Comparison of ENCODE assay signal across 8 cellular contexts in genomic region chr17:49315551-49315951, GRCh38. TPM values are rescaled to one million over a fixed set of nuclear protein-coding genes. Genes with fewer than 3 reads are reported as not detected.
A peak's percentile ranks its signal among the peaks of the same experiment; 100 is the strongest.
DNase-seq lines count a peak whose midpoint lies in the region; ATAC-seq and TF ChIP-seq lines count a peak whose summit lies in the region.

No MANE protein-coding gene starts in this region.

- H3K18ac ChIP-seq in neuronal stem cell (ENCODE audit: low read length): no peak overlapping the region

- DNase-seq in activated gamma-delta T cell treated with Interleukin-2 at 50 U/mL for 16 hours (peak; percentile 80), activated gamma-delta T cell (lab: John Stamatoyannopoulos, UW) (no peak), Kasumi-1 (lab: John Stamatoyannopoulos, UW) (peak; percentile 92 to 95), RWPE2 (ENCODE audit: low spot score) (peak; percentile 79), fibroblast of the aortic adventitia (ENCODE audit: low read depth) (peak; percentile 92), neuronal stem cell (ENCODE audit: low spot score) (peak; percentile 32), stomach (peak; percentile 78)
- peak; percentile 64 for DNase-seq in activated T-helper 2 cell treated with anti-CD3 and anti-CD28 coated beads, Interferon-gamma antibody, Interleukin-2, Interleukin-4, amounts not matched to agents 10 μg/mL and 5 μg/mL and 100 μg/mL, durations not matched to agents 14 hours and 24 hours and 36 hours (ENCODE audit: low spot score)

- no peak overlapping the region for H4K91ac ChIP-seq in neuronal stem cell (ENCODE audit: low read depth, low read length, poor library complexity)

- TF ChIP-seq POLR2A in stomach (IDR thresholded peaks at IDR 0.05): no peak

- no peak overlapping the region for H3K27ac ChIP-seq in RWPE2 (ENCODE audit: poor library complexity, severe bottlenecking)
- no peak overlapping the region for H3K27ac ChIP-seq in neuronal stem cell (replicated peaks; ENCODE audit: low read length)
- peak overlapping the region in 1 of 5 donors; percentile 10 for H3K27ac ChIP-seq in stomach

- H3K36me3 Mint-ChIP-seq in activated T-helper 2 cell treated with anti-CD3 and anti-CD28 coated beads, Interferon-gamma antibody, Interleukin-2, Interleukin-4, amounts not matched to agents 10 μg/mL and 5 μg/mL and 100 μg/mL, durations not matched to agents 14 hours and 24 hours and 36 hours (ENCODE audit: low read depth): peaks cover 17% of the 10 kb centered on the region

- no peak overlapping the region for H3K4me3 ChIP-seq in RWPE2 (ENCODE audit: severe bottlenecking)
- H3K4me3 ChIP-seq in fibroblast of the aortic adventitia (ENCODE audit: low read depth, low read length): no peak overlapping the region
- H3K4me3 ChIP-seq in neuronal stem cell (ENCODE audit: low read length in 2 of 2): no peak overlapping the region
- no peak overlapping the region for H3K4me3 ChIP-seq in stomach

- no peak overlapping the region for H3K27ac Mint-ChIP-seq in activated T-helper 2 cell treated with anti-CD3 and anti-CD28 coated beads, Interferon-gamma antibody, Interleukin-2, Interleukin-4, amounts not matched to agents 10 μg/mL and 5 μg/mL and 100 μg/mL, durations not matched to agents 14 hours and 24 hours and 36 hours

- WGBS in neuronal stem cell (ENCODE audit: extremely low coverage in 2 of 2, insufficient read length in 2 of 2, insufficient replicate concordance in 1 of 2), 2 donors: no CpG with 5 or more reads among the region's 4 CpGs
- 0 to 4% (median 2%) methylated on average over 4 of the region's 4 CpGs for WGBS in stomach, 5 donors

- peaks cover 1% of the 10 kb centered on the region for H3K79me1 ChIP-seq in neuronal stem cell (ENCODE audit: low read depth, low read length)

- no peak overlapping the region for H2BK5ac ChIP-seq in neuronal stem cell (ENCODE audit: low read length)

- no peak overlapping the region for H2BK15ac ChIP-seq in neuronal stem cell (ENCODE audit: low read length)

- peak; percentile 96 for TF ChIP-seq CTCF in RWPE2 (IDR thresholded peaks at IDR 0.05; ENCODE audit: poor library complexity, severe bottlenecking)
- TF ChIP-seq CTCF in fibroblast of the aortic adventitia (IDR thresholded peaks at IDR 0.05; ENCODE audit: insufficient read depth, low read length): peak; percentile 81
- TF ChIP-seq CTCF in stomach (IDR thresholded peaks at IDR 0.05): peak in 5 of 7 experiments; percentile 47 to 92 (median 73)

- H3K4ac ChIP-seq in neuronal stem cell (ENCODE audit: low read length): no peak overlapping the region

- ATAC-seq in RWPE2 (ENCODE audit: low read depth): peak; percentile 100

- H4K8ac ChIP-seq in neuronal stem cell (ENCODE audit: low read depth, low read length): no peak overlapping the region

- H2AFZ ChIP-seq in neuronal stem cell (ENCODE audit: low read length): no peak overlapping the region

- H3K9ac ChIP-seq in neuronal stem cell (ENCODE audit: low read depth, low read length, poor library complexity): no peak overlapping the region

- H3K4me1 Mint-ChIP-seq in activated T-helper 2 cell treated with anti-CD3 and anti-CD28 coated beads, Interferon-gamma antibody, Interleukin-2, Interleukin-4, amounts not matched to agents 10 μg/mL and 5 μg/mL and 100 μg/mL, durations not matched to agents 14 hours and 24 hours and 36 hours (ENCODE audit: low read depth): peaks cover 18% of the 10 kb centered on the region

- no peak for TF ChIP-seq EP300 in stomach (IDR thresholded peaks at IDR 0.05)

- H3K4me1 ChIP-seq in RWPE2 (ENCODE audit: insufficient read depth, poor library complexity, severe bottlenecking): peaks cover 5% of the 10 kb centered on the region
- H3K4me1 ChIP-seq in neuronal stem cell (ENCODE audit: control insufficient read depth in 2 of 2, insufficient read depth in 1 of 2, low read depth in 1 of 2, low read length in 2 of 2): no peaks in the 10 kb centered on the region
- H3K4me1 ChIP-seq in stomach: peaks cover 9 to 36% (median 19%) of the 10 kb centered on the region in 4 donors

- H3K9me3 Mint-ChIP-seq in activated T-helper 2 cell treated with anti-CD3 and anti-CD28 coated beads, Interferon-gamma antibody, Interleukin-2, Interleukin-4, amounts not matched to agents 10 μg/mL and 5 μg/mL and 100 μg/mL, durations not matched to agents 14 hours and 24 hours and 36 hours: no peaks in the 10 kb centered on the region

- H3K4me2 ChIP-seq in neuronal stem cell (ENCODE audit: insufficient read depth, low read length, poor library complexity, severe bottlenecking): no peak overlapping the region

- no peak overlapping the region for H3K4me3 Mint-ChIP-seq in activated T-helper 2 cell treated with anti-CD3 and anti-CD28 coated beads, Interferon-gamma antibody, Interleukin-2, Interleukin-4, amounts not matched to agents 10 μg/mL and 5 μg/mL and 100 μg/mL, durations not matched to agents 14 hours and 24 hours and 36 hours (ENCODE audit: low read depth)

- peaks cover 1% of the 10 kb centered on the region for H3K27me3 Mint-ChIP-seq in activated T-helper 2 cell treated with anti-CD3 and anti-CD28 coated beads, Interferon-gamma antibody, Interleukin-2, Interleukin-4, amounts not matched to agents 10 μg/mL and 5 μg/mL and 100 μg/mL, durations not matched to agents 14 hours and 24 hours and 36 hours (ENCODE audit: low read depth)

- H2BK12ac ChIP-seq in neuronal stem cell (ENCODE audit: low read length): no peak overlapping the region

- no peaks in the 10 kb centered on the region for H3K9me3 ChIP-seq in RWPE2 (ENCODE audit: severe bottlenecking)
- H3K9me3 ChIP-seq in neuronal stem cell (replicated peaks in 1 of 2; ENCODE audit: control insufficient read depth in 2 of 2, insufficient read depth in 1 of 2, low read depth in 1 of 2, low read length in 2 of 2): no peaks in the 10 kb centered on the region
- H3K9me3 ChIP-seq in stomach: no peaks in the 10 kb centered on the region

- H3K23ac ChIP-seq in neuronal stem cell (ENCODE audit: low read depth, low read length, poor library complexity): no peak overlapping the region

- no peak overlapping the region for H2AK5ac ChIP-seq in neuronal stem cell (ENCODE audit: low read depth, low read length)

- H3K27me3 ChIP-seq in RWPE2 (ENCODE audit: insufficient read depth, poor library complexity, severe bottlenecking) (no peaks in the 10 kb centered on the region), neuronal stem cell (ENCODE audit: control insufficient read depth in 3 of 3, insufficient read depth in 3 of 3, low read depth in 1 of 3, low read length in 3 of 3) (no peaks in the 10 kb centered on the region), stomach (no peaks in the 10 kb centered on the region)

- intact Hi-C loops in activated T-helper 2 cell treated with anti-CD3 and anti-CD28 coated beads, Interferon-gamma antibody, Interleukin-2, Interleukin-4, amounts not matched to agents 10 μg/mL and 5 μg/mL and 100 μg/mL, durations not matched to agents 14 hours and 24 hours and 36 hours (cut with micrococcal nuclease): loop anchor here (1.0 kb wide), 2 partner anchors 53 to 80 kb away; no protein-coding TSS in a partner anchor
- intact Hi-C loops in stomach (cut with DNase I; ENCODE audit: low total_unique reads): loop anchor here (5.0 kb wide), 1 partner anchor 82 kb away; no protein-coding TSS in a partner anchor

- H3K36me3 ChIP-seq in RWPE2 (ENCODE audit: low read depth) (peaks cover 34% of the 10 kb centered on the region), neuronal stem cell (replicated peaks in 1 of 2; ENCODE audit: control insufficient read depth in 2 of 2, insufficient read depth in 2 of 2, low read length in 2 of 2) (peaks cover 8 to 13% of the 10 kb centered on the region in 2 donors), stomach (peaks cover 16 to 43% (median 38%) of the 10 kb centered on the region in 4 donors)

- H3K14ac ChIP-seq in neuronal stem cell (ENCODE audit: low read length): no peak overlapping the region

- H2BK120ac ChIP-seq in neuronal stem cell (ENCODE audit: low read depth, low read length): no peak overlapping the region

RNA-seq across cellular contexts. Expression of gene ZNF652, which starts 46.5 kb away (rescaled TPM):
- total RNA-seq in activated T-helper 2 cell treated with anti-CD3 and anti-CD28 coated beads, Interferon-gamma antibody, Interleukin-2, Interleukin-4, amounts not matched to agents 10 μg/mL and 5 μg/mL and 100 μg/mL, durations not matched to agents 14 hours and 24 hours and 36 hours: 4.3 and 5.4 TPM in 2 replicates
- total RNA-seq in fibroblast of the aortic adventitia (ENCODE audit: low replicate concordance) (25.6 and 27.7 TPM in 2 replicates), stomach (10 to 100 TPM; 31.3 to 89.3 (median 46.9) TPM)
- 27.1 TPM for polyA plus RNA-seq in neuronal stem cell (2013, experiment 1 of 2)
- 28.1 TPM for polyA plus RNA-seq in neuronal stem cell (2013, experiment 2 of 2)
- polyA plus RNA-seq in stomach: 10 to 100 TPM; 16.4 to 21.5 (median 17.1) TPM
